ENCODE assay signal across 33 cellular contexts in the genomic region with DNA sequence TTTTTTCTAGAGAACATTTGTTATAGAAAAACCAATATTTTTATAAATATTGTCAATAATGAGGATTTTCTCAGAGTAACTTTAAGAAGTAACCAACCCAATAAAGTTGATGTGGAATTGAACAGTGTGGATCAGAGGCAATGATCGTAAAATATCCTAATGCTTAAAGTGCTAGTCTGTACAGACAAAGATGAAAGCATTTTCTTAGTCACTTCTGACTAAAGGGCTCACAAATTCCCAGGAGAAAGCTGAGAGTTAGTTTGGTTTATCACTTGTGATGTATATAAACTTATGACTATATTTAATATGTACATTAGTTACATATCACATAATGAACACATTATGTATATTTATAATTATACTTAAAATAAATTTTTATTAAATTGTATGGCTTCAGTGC. TPM values are rescaled to one million over a fixed set of nuclear protein-coding genes. Genes with fewer than 3 reads are reported as not detected.
"Had no signal": no experiment of that assay in that cellular context is flagged by ENCODE, and none has a peak within 500 bp of the region (broad histone marks: within the 10 kb centered on the region; RNA-seq: fewer than 3 reads in every experiment).

No MANE protein-coding gene starts in this region.

- DNase-seq: activated CD4-positive, alpha-beta T cell treated with anti-CD3 and anti-CD28 coated beads for 36 hours; activated CD4-positive, alpha-beta T cell treated with anti-CD3 and anti-CD28 coated beads, Interleukin-2, amount 10 ng/mL, durations not matched to agents 7 days and 5 days; activated CD4-positive, alpha-beta T cell treated with anti-CD3 and anti-CD28 coated beads, Interleukin-2, amount 50 U/mL, for 48 hours; activated CD8-positive, alpha-beta T cell treated with anti-CD3 and anti-CD28 coated beads, Interleukin-2, amount 10 ng/mL, durations not matched to agents 7 days and 5 days; activated gamma-delta T cell treated with Interleukin-2 at 50 U/mL for 16 hours; activated naive CD4-positive, alpha-beta T cell treated with anti-CD3 and anti-CD28 coated beads for 36 hours; activated T-cell treated with anti-CD3 and anti-CD28 coated beads, Interleukin-2, amount 50 U/mL, for 4 hours; adrenal gland; anterior cingulate cortex; brain microvascular endothelial cell; central memory CD4-positive, alpha-beta T cell; MG63; NCI-H1048; NCI-H1105 treated with DMSO at 0.1 percent for 48 hours; NCI-H1436; NCI-H1694; NCI-H1930; NCI-H2081 treated with DMSO at 0.1 percent for 48 hours; NCI-H226; NCI-H446 treated with DMSO at 0.1 percent for 48 hours; NCI-H524; NCI-H69; NK-92 treated with Interleukin-12 subunit alpha and Interleukin-12 subunit beta, amount 100 ng/mL, for 24 hours; PC-3; Peyer's patch had no signal

- H3K4me3 ChIP-seq: adrenal gland, K562, MG63, Peyer's patch had no signal

RNA-seq across cellular contexts. Expression of a gene that starts 25.4 kb away (rescaled TPM):
- total RNA-seq: activated CD4-positive, alpha-beta T cell treated with anti-CD3 and anti-CD28 coated beads for 36 hours; activated CD4-positive, alpha-beta T cell treated with anti-CD3 and anti-CD28 coated beads, Interleukin-2, amount 10 ng/mL, durations not matched to agents 7 days and 5 days; activated CD8-positive, alpha-beta T cell treated with anti-CD3 and anti-CD28 coated beads, Interleukin-2, amount 10 ng/mL, durations not matched to agents 7 days and 5 days; activated naive CD4-positive, alpha-beta T cell treated with anti-CD3 and anti-CD28 coated beads for 36 hours; activated naive CD4-positive, alpha-beta T cell treated with anti-CD3 and anti-CD28 coated beads, Interleukin-2, amount 50 U/mL, for 72 hours; activated T-cell treated with anti-CD3 and anti-CD28 coated beads, Interleukin-2, amount 50 U/mL, for 4 hours; activated T-helper 1 cell treated with anti-CD3 and anti-CD28 coated beads, Interleukin-12 subunit alpha, Interleukin-12 subunit beta, Interleukin-2, Interleukin-4 antibody, amounts not matched to agents 30 ng/mL and 10 ng/mL and 1 ng/mL, durations not matched to agents 14 hours and 24 hours and 36 hours; adrenal gland; cerebellum; K562; PC-3; Peyer's patch; Right ventricle myocardium inferior; T-helper 1 cell treated with Interleukin-12 subunit alpha and Interleukin-12 subunit beta and Interleukin-4 antibody, amounts not matched to agents 30 ng/mL and 1 ng/mL, for 36 hours; T-helper 2 cell treated with Interferon-gamma antibody and Interleukin-4, amounts not matched to agents 100 ng/mL and 5 ng/mL, for 36 hours; WTC11 had no signal
